In genomic region chr2:1990724-1991123, GRCh38 we compare ENCODE assay signal across 9 cellular contexts.
DNase-seq lines count a peak whose midpoint lies in the region; TF ChIP-seq lines count a peak whose summit lies in the region.
"Had no signal": no experiment of that assay in that cellular context is flagged by ENCODE, and none has a peak within 500 bp of the region (broad histone marks: within the 10 kb centered on the region; RNA-seq: fewer than 3 reads in every experiment).

No MANE protein-coding gene starts in this region.

- H3K36me3 ChIP-seq in smooth muscle cell (ENCODE audit: low read depth) (no peaks in the 10 kb centered on the region), brain microvascular endothelial cell (replicated peaks) (no peaks in the 10 kb centered on the region)

- H3K27me3 Mint-ChIP-seq in osteocyte (ENCODE audit: unreplicated experiment), result no peaks in the 10 kb centered on the region
- peaks cover 18% of the 10 kb centered on the region for H3K27me3 Mint-ChIP-seq in activated naive CD4-positive, alpha-beta T cell treated with anti-CD3 and anti-CD28 coated beads for 36 hours (ENCODE audit: low read depth)

- H3K4me3 ChIP-seq in fibroblast of pulmonary artery (replicated peaks; ENCODE audit: low read depth, low read length), result no peak overlapping the region
- no peak overlapping the region for H3K4me3 ChIP-seq in smooth muscle cell
- no peak overlapping the region for H3K4me3 ChIP-seq in brain microvascular endothelial cell (ENCODE audit: low read depth, low read length)

- H3K27ac ChIP-seq in smooth muscle cell (ENCODE audit: low read depth) (no peak overlapping the region), brain microvascular endothelial cell (no peak overlapping the region)
- H3K27ac ChIP-seq: epithelial cell of prostate had no signal

- CTCF ChIA-PET in activated naive CD4-positive, alpha-beta T cell treated with anti-CD3 and anti-CD28 coated beads for 36 hours (lab: Charles Lee), result no interaction called here

- H3F3A ChIP-seq in smooth muscle cell (ENCODE audit: low read depth), result no peaks in the 10 kb centered on the region

- H3K9me3 ChIP-seq in smooth muscle cell (replicated peaks; ENCODE audit: low read depth), result no peaks in the 10 kb centered on the region

- in situ Hi-C loops in brain microvascular endothelial cell (cut with HindIII; ENCODE audit: low pct_ligation_motif_present, low sequenced_read_pairs), result no loop called here

- no peaks in the 10 kb centered on the region for H4K20me1 ChIP-seq in smooth muscle cell (ENCODE audit: low read depth)

- H3K4me1 ChIP-seq in smooth muscle cell (ENCODE audit: low read depth), result no peaks in the 10 kb centered on the region

- TF ChIP-seq CTCF in fibroblast of pulmonary artery (IDR thresholded peaks at IDR 0.05; ENCODE audit: low read length, missing control alignments), result no peak
- no peak for TF ChIP-seq CTCF in osteocyte (IDR thresholded peaks at IDR 0.05)
- TF ChIP-seq CTCF in smooth muscle cell (IDR thresholded peaks at IDR 0.05; ENCODE audit: borderline replicate concordance, insufficient read depth, poor library complexity, severe bottlenecking), result no peak
- TF ChIP-seq CTCF in brain microvascular endothelial cell (IDR thresholded peaks at IDR 0.05; ENCODE audit: low read depth, low read length, missing control alignments), result no peak

- peak; percentile 80 for DNase-seq in EH (ENCODE audit: low read depth)
- peak; percentile 97 to 99 for DNase-seq in NCI-H446 (lab: John Stamatoyannopoulos, UW)
- peak; percentile 14 for DNase-seq in fibroblast of pulmonary artery (ENCODE audit: low read depth)
- peak; percentile 90 for DNase-seq in osteocyte (ENCODE audit: extremely low spot score, unreplicated experiment)
- no peak for DNase-seq in DMS53 treated with DMSO at 0.1 percent for 48 hours (lab: John Stamatoyannopoulos, UW; ENCODE audit: unreplicated experiment)
- DNase-seq in smooth muscle cell (lab: John Stamatoyannopoulos, UW; ENCODE audit: unreplicated experiment), result no peak
- no peak for DNase-seq in brain microvascular endothelial cell
- DNase-seq in activated naive CD4-positive, alpha-beta T cell treated with anti-CD3 and anti-CD28 coated beads for 36 hours, result no peak

- H3K9ac ChIP-seq in smooth muscle cell (ENCODE audit: low read depth), result no peak overlapping the region

- H3K4me1 Mint-ChIP-seq in osteocyte (ENCODE audit: unreplicated experiment), result peaks cover 55% of the 10 kb centered on the region
- H3K4me1 Mint-ChIP-seq in activated naive CD4-positive, alpha-beta T cell treated with anti-CD3 and anti-CD28 coated beads for 36 hours (ENCODE audit: low read depth), result peaks cover 14% of the 10 kb centered on the region

- H3K4me2 ChIP-seq in smooth muscle cell, result no peak overlapping the region

- H3K79me2 ChIP-seq in smooth muscle cell (ENCODE audit: low read depth), result no peaks in the 10 kb centered on the region

- intact Hi-C loops in activated naive CD4-positive, alpha-beta T cell treated with anti-CD3 and anti-CD28 coated beads for 36 hours (cut with micrococcal nuclease), result no loop called here

- H3K9me3 Mint-ChIP-seq in osteocyte (ENCODE audit: unreplicated experiment), result no peaks in the 10 kb centered on the region
- H3K9me3 Mint-ChIP-seq in activated naive CD4-positive, alpha-beta T cell treated with anti-CD3 and anti-CD28 coated beads for 36 hours, result no peaks in the 10 kb centered on the region

- peak overlapping the region; percentile 45 for H3K27ac Mint-ChIP-seq in osteocyte (ENCODE audit: unreplicated experiment)
- no peak overlapping the region for H3K27ac Mint-ChIP-seq in activated naive CD4-positive, alpha-beta T cell treated with anti-CD3 and anti-CD28 coated beads for 36 hours

- H3K4me3 Mint-ChIP-seq in osteocyte (ENCODE audit: unreplicated experiment), result no peak overlapping the region
- H3K4me3 Mint-ChIP-seq in activated naive CD4-positive, alpha-beta T cell treated with anti-CD3 and anti-CD28 coated beads for 36 hours, result no peak overlapping the region

- H3K27me3 ChIP-seq in smooth muscle cell (ENCODE audit: low read depth) (no peaks in the 10 kb centered on the region), brain microvascular endothelial cell (replicated peaks) (no peaks in the 10 kb centered on the region)

- H3K36me3 Mint-ChIP-seq in osteocyte (ENCODE audit: unreplicated experiment), result no peaks in the 10 kb centered on the region
- peaks cover 1% of the 10 kb centered on the region for H3K36me3 Mint-ChIP-seq in activated naive CD4-positive, alpha-beta T cell treated with anti-CD3 and anti-CD28 coated beads for 36 hours (ENCODE audit: low read depth)

- WGBS in smooth muscle cell (ENCODE audit: low lambda C conversion rate), result 85% methylated on average over 7 of the region's 7 CpGs

- no peak overlapping the region for H2AFZ ChIP-seq in smooth muscle cell (ENCODE audit: low read depth)

Comparison
In these comparisons a context has a peak if more than half of its experiments do, and no peak if none do; other contexts are left out.
1. DNase-seq: peak in EH (single experiment), NCI-H446 (2 of 2), fibroblast of pulmonary artery (single experiment) and osteocyte (single experiment); none in DMS53 treated with DMSO at 0.1 percent for 48 hours (single experiment), smooth muscle cell (single experiment), brain microvascular endothelial cell (single experiment) and activated naive CD4-positive, alpha-beta T cell treated with anti-CD3 and anti-CD28 coated beads for 36 hours (single experiment).